ENCODE assay signal across 20 cellular contexts in the genomic region with DNA sequence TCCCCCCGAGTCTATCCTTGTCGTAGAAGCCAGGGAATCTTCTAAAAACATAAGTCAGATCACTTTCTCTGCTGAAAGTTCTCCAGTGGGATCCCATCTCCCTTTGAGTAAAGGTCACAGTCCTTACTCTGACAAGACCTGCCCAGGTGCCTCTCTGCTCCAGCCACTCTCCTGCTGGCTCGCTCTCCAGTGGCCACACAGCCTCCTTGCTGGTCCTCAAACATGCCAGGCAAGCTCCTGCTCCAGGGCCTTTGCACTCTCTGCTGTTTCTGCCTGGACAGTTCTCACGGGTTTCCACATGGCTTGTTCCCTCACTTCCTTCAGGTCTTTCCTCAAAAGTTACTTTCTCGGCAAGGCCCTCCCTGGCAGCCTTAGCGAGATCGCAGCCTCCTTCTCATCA. TPM values are rescaled to one million over a fixed set of nuclear protein-coding genes. Genes with fewer than 3 reads are reported as not detected.
DNase-seq lines count a peak whose midpoint lies in the region; ATAC-seq, FAIRE-seq and TF ChIP-seq lines count a peak whose summit lies in the region.
"Had no signal": no experiment of that assay in that cellular context is flagged by ENCODE, and none has a peak within 500 bp of the region (broad histone marks: within the 10 kb centered on the region; RNA-seq: fewer than 3 reads in every experiment).

No MANE protein-coding gene starts in this region.

- H3K9me3 ChIP-seq in CD4-positive, alpha-beta T cell (ENCODE audit: control insufficient read depth, low read length), result no peaks in the 10 kb centered on the region
- H3K9me3 ChIP-seq in sigmoid colon, result no peaks in the 10 kb centered on the region
- H3K9me3 ChIP-seq: BLaER1, Caco-2 had no signal

- POLR2A ChIA-PET in CD4-positive, alpha-beta T cell (lab: Charles Lee), result interaction anchor here (0.7 kb wide), 1 partner anchor 18 kb away, joined by 3 read pairs; no protein-coding TSS in a partner anchor

- peaks cover under 1% of the 10 kb centered on the region for H3K27me3 ChIP-seq in CD4-positive, alpha-beta T cell (ENCODE audit: control insufficient read depth, insufficient read depth, low read length)
- H3K27me3 ChIP-seq in sigmoid colon, result no peaks in the 10 kb centered on the region

- intact Hi-C loops in CD4-positive, alpha-beta T cell (cut with DNase I, micrococcal nuclease), result no loop called here
- intact Hi-C loops in sigmoid colon (cut with DNase I), result no loop called here

- H3K36me3 ChIP-seq in sigmoid colon, result peaks cover 0 to 19% (median 2%) of the 10 kb centered on the region in 4 donors
- H3K36me3 ChIP-seq: BLaER1 had no signal

- no peak for DNase-seq in CD4-positive, alpha-beta T cell
- DNase-seq in endothelial cell (ENCODE audit: low spot score), result no peak
- peak; percentile 52 for DNase-seq in sigmoid colon
- DNase-seq in NCI-H510A (lab: John Stamatoyannopoulos, UW), result no peak
- no peak for DNase-seq in NCI-H345 (lab: John Stamatoyannopoulos, UW)
- no peak for DNase-seq in GM19239 (ENCODE audit: insufficient read length, low spot score)
- DNase-seq: 8988T, DMS153, DMS79, GDM1, H9 had no signal

- ATAC-seq in CD4-positive, alpha-beta T cell (ENCODE audit: poor library complexity), result no peak
- ATAC-seq in HG02763 (IDR thresholded peaks at IDR 0.05; ENCODE audit: unreplicated experiment), result no peak
- ATAC-seq: K562 had no signal

- TF ChIP-seq EP300 in sigmoid colon (IDR thresholded peaks at IDR 0.05), result no peak

- H3K4me3 Mint-ChIP-seq in CD4-positive, alpha-beta T cell, result peak overlapping the region; percentile 39
- peak overlapping the region; percentile 4 for H3K4me3 Mint-ChIP-seq in endothelial cell (ENCODE audit: unreplicated experiment)
- H3K4me3 Mint-ChIP-seq: H9 had no signal

- no peak overlapping the region for H3K4me3 ChIP-seq in sigmoid colon
- H3K4me3 ChIP-seq: BLaER1, K562 had no signal

- CTCF ChIA-PET in CD4-positive, alpha-beta T cell (lab: Charles Lee), result interaction anchor here (1.5 kb wide), 1 partner anchor 21 kb away, joined by 3 read pairs; no protein-coding TSS in a partner anchor

- H3K4me1 ChIP-seq in sigmoid colon, result peaks cover 0 to 18% (median 16%) of the 10 kb centered on the region in 4 donors

- TF ChIP-seq CTCF in CD4-positive, alpha-beta T cell (IDR thresholded peaks at IDR 0.05), result no peak
- no peak for TF ChIP-seq CTCF in endothelial cell (IDR thresholded peaks at IDR 0.05; ENCODE audit: unreplicated experiment)
- no peak for TF ChIP-seq CTCF in sigmoid colon (IDR thresholded peaks at IDR 0.05)

- no peaks in the 10 kb centered on the region for H3K9me3 Mint-ChIP-seq in CD4-positive, alpha-beta T cell
- no peaks in the 10 kb centered on the region for H3K9me3 Mint-ChIP-seq in endothelial cell (ENCODE audit: unreplicated experiment)
- H3K9me3 Mint-ChIP-seq: CD14-positive monocyte, H9 had no signal

- H3K27ac Mint-ChIP-seq in CD4-positive, alpha-beta T cell, result no peak overlapping the region
- no peak overlapping the region for H3K27ac Mint-ChIP-seq in endothelial cell (ENCODE audit: unreplicated experiment)
- H3K27ac Mint-ChIP-seq: CD14-positive monocyte, H9 had no signal

- WGBS in sigmoid colon, 2 donors, result 87 to 93% methylated on average over 7 of the region's 7 CpGs

- H3K36me3 Mint-ChIP-seq in CD4-positive, alpha-beta T cell (ENCODE audit: low read depth), result no peaks in the 10 kb centered on the region
- no peaks in the 10 kb centered on the region for H3K36me3 Mint-ChIP-seq in endothelial cell (ENCODE audit: low read depth, unreplicated experiment)
- H3K36me3 Mint-ChIP-seq: CD14-positive monocyte had no signal

- no peak for TF ChIP-seq POLR2A in sigmoid colon (IDR thresholded peaks at IDR 0.05)

- FAIRE-seq in GM19239 (lab: Jason Lieb, UNC), result no peak
- FAIRE-seq: D721Med, GM12892, H1, K562 had no signal

- H3K4me1 Mint-ChIP-seq in CD4-positive, alpha-beta T cell (ENCODE audit: low read depth), result peaks cover 14% of the 10 kb centered on the region
- H3K4me1 Mint-ChIP-seq in endothelial cell (ENCODE audit: unreplicated experiment), result peaks cover 8% of the 10 kb centered on the region

- no peak overlapping the region for H3K27ac ChIP-seq in CD4-positive, alpha-beta T cell (ENCODE audit: low read depth, low read length)
- H3K27ac ChIP-seq in sigmoid colon, result no peak overlapping the region
- H3K27ac ChIP-seq: BLaER1 had no signal

- peaks cover 11% of the 10 kb centered on the region for H3K27me3 Mint-ChIP-seq in CD4-positive, alpha-beta T cell
- peaks cover 13% of the 10 kb centered on the region for H3K27me3 Mint-ChIP-seq in endothelial cell (ENCODE audit: unreplicated experiment)

RNA-seq across cellular contexts. Expression of a gene that starts 3.4 kb away (rescaled TPM):
- under 1 TPM; 0.66 to 0.73 TPM for total RNA-seq in CD4-positive, alpha-beta T cell
- total RNA-seq in endothelial cell (ENCODE audit: unreplicated experiment), result 6.2 TPM
- total RNA-seq in sigmoid colon, result 10 to 100 TPM; 15.2 to 22.4 (median 16.0) TPM
- polyA plus RNA-seq in sigmoid colon, result 10 to 100 TPM in 1 of 3 donors, 1 to 10 TPM in 2; 6.6 to 12.1 (median 6.9) TPM
- polyA plus RNA-seq: CD14-positive monocyte had no signal

RNA-seq across cellular contexts. Expression of a gene that starts 19.1 kb away (rescaled TPM):
- 10 to 100 TPM; 15.2 to 17.3 TPM for total RNA-seq in CD4-positive, alpha-beta T cell
- total RNA-seq in endothelial cell (ENCODE audit: unreplicated experiment) (48.5 TPM), sigmoid colon (10 to 100 TPM; 22.4 to 45.7 (median 29.5) TPM)
- 10 to 100 TPM; 18.3 to 35.9 (median 22.8) TPM for polyA plus RNA-seq in sigmoid colon

RNA-seq across cellular contexts. Expression of a gene that starts 27.8 kb away (rescaled TPM):
- not detected for total RNA-seq in CD4-positive, alpha-beta T cell
- total RNA-seq in endothelial cell (ENCODE audit: unreplicated experiment) (0.67 TPM), sigmoid colon (100 to 1,000 TPM; 189 to 324 (median 195) TPM)
- 10 to 100 TPM in 2 of 3 donors, 1 to 10 TPM in 1; 9.9 to 52.2 (median 42.0) TPM for polyA plus RNA-seq in sigmoid colon
- total RNA-seq: Caco-2, HT1080 had no signal

RNA-seq across cellular contexts. Expression of a gene that starts 51.9 kb away (rescaled TPM):
- total RNA-seq in CD4-positive, alpha-beta T cell, result 1 to 10 TPM; 1.4 to 1.5 TPM
- total RNA-seq in endothelial cell (ENCODE audit: unreplicated experiment) (0.31 TPM), sigmoid colon (1 to 10 TPM; 3.8 to 8.6 (median 7.8) TPM)
- polyA plus RNA-seq in sigmoid colon, result 1 to 10 TPM in 1 of 3 donors, under 1 TPM in 2; 0.60 to 7.2 (median 0.92) TPM
- total RNA-seq: Caco-2, HT1080 had no signal
- polyA plus RNA-seq: CD14-positive monocyte, K562 had no signal

Comparison
In these comparisons a context has a peak if more than half of its experiments do, and no peak if none do; other contexts are left out.
1. RNA of a gene that starts 27.8 kb away (total RNA-seq): 189 to 324 TPM in sigmoid colon; 0.67 TPM in endothelial cell (single experiment) and not detected in CD4-positive, alpha-beta T cell; every median in the first group is over 100 times any median in the second.